ENCODE assay signal across 9 cellular contexts in genomic region chr5:95835682-95836405, GRCh38. TPM values are rescaled to one million over a fixed set of nuclear protein-coding genes. Genes with fewer than 3 reads are reported as not detected.
DNase-seq lines count a peak whose midpoint lies in the region; ATAC-seq and TF ChIP-seq lines count a peak whose summit lies in the region.
"Had no signal": no experiment of that assay in that cellular context is flagged by ENCODE, and none has a peak within 500 bp of the region (broad histone marks: within the 10 kb centered on the region; RNA-seq: fewer than 3 reads in every experiment).

No MANE protein-coding gene starts in this region.

- peaks cover 4% of the 10 kb centered on the region for H3K36me3 Mint-ChIP-seq in endothelial cell (ENCODE audit: low read depth, unreplicated experiment)

- 17 to 34% (median 19%) methylated on average over 10 of the region's 10 CpGs for WGBS in psoas muscle, 3 donors

- peak overlapping the region; percentile 97 for H3K27ac ChIP-seq in psoas muscle

- intact Hi-C loops in psoas muscle (cut with DNase I), result loop anchor here in 1 of 2 donors (2.0 kb wide), 1 partner anchor 13 kb away; the partner anchor contains the start of gene GLRX
- intact Hi-C loops in mucosa of descending colon (cut with DNase I, micrococcal nuclease), result no loop called here

- H3K27me3 ChIP-seq in psoas muscle (ENCODE audit: insufficient read depth in 3 of 3, low read length in 2 of 3), result no peaks in the 10 kb centered on the region

- peak overlapping the region; percentile 83 for H3K4me3 ChIP-seq in psoas muscle
- no peak overlapping the region for H3K4me3 ChIP-seq in mucosa of descending colon

- H3K27ac Mint-ChIP-seq in endothelial cell (ENCODE audit: unreplicated experiment), result peak overlapping the region; percentile 62

- H3K4me1 ChIP-seq in psoas muscle (peaks cover 40% of the 10 kb centered on the region), mucosa of descending colon (ENCODE audit: low read depth) (peaks cover 12% of the 10 kb centered on the region)

- no peak overlapping the region for H3K4me3 Mint-ChIP-seq in endothelial cell (ENCODE audit: unreplicated experiment)

- no peaks in the 10 kb centered on the region for H3K9me3 ChIP-seq in psoas muscle
- no peaks in the 10 kb centered on the region for H3K9me3 ChIP-seq in mucosa of descending colon

- peaks cover 3% of the 10 kb centered on the region for H3K27me3 Mint-ChIP-seq in endothelial cell (ENCODE audit: unreplicated experiment)

- TF ChIP-seq CTCF in endothelial cell (IDR thresholded peaks at IDR 0.05; ENCODE audit: unreplicated experiment) (no peak), psoas muscle (IDR thresholded peaks at IDR 0.05) (no peak), mucosa of descending colon (IDR thresholded peaks at IDR 0.05) (no peak)

- peaks cover 8% of the 10 kb centered on the region for H3K4me1 Mint-ChIP-seq in endothelial cell (ENCODE audit: unreplicated experiment)

- DNase-seq in ELR (ENCODE audit: low read depth) (peak; percentile 32), RPMI8226 (peak; percentile 26), endothelial cell (ENCODE audit: low spot score) (no peak), psoas muscle (peak in 1 of 2 donors; percentile 70), mucosa of descending colon (no peak), hepatic stellate cell (ENCODE audit: low spot score) (no peak), retina (no peak), NCI-H748 treated with DMSO at 0.1 percent for 48 hours (lab: John Stamatoyannopoulos, UW) (no peak)
- DNase-seq: NCI-H1048 had no signal

- peak; percentile 5 to 27 (median 12) for ATAC-seq in psoas muscle
- no peak for ATAC-seq in mucosa of descending colon

- H3K9me3 Mint-ChIP-seq in endothelial cell (ENCODE audit: unreplicated experiment), result no peaks in the 10 kb centered on the region

- H3K36me3 ChIP-seq in psoas muscle (ENCODE audit: insufficient read depth in 1 of 2, low read depth in 1 of 2), result no peaks in the 10 kb centered on the region
- no peaks in the 10 kb centered on the region for H3K36me3 ChIP-seq in mucosa of descending colon (ENCODE audit: low read depth)

RNA-seq across cellular contexts. Expression of gene GLRX, which starts 13.3 kb away (rescaled TPM):
- total RNA-seq in endothelial cell (ENCODE audit: unreplicated experiment) (27.5 TPM), psoas muscle (100 to 1,000 TPM; 131 to 888 (median 651) TPM), mucosa of descending colon (10 to 100 TPM; 40.6 to 90.5 (median 65.5) TPM)
- 1,000 to 10,000 TPM; 1,121 to 3,024 (median 1,342) TPM for polyA plus RNA-seq in psoas muscle

Comparison
In these comparisons a context has a peak if more than half of its experiments do, and no peak if none do; other contexts are left out.
1. DNase-seq: peak in ELR (single experiment) and RPMI8226 (single experiment); none in endothelial cell (single experiment), mucosa of descending colon (0 of 3), hepatic stellate cell (single experiment), retina (single experiment) and NCI-H748 treated with DMSO at 0.1 percent for 48 hours (single experiment).